Comparison of ENCODE assay signal across 15 cellular contexts in the genomic region with DNA sequence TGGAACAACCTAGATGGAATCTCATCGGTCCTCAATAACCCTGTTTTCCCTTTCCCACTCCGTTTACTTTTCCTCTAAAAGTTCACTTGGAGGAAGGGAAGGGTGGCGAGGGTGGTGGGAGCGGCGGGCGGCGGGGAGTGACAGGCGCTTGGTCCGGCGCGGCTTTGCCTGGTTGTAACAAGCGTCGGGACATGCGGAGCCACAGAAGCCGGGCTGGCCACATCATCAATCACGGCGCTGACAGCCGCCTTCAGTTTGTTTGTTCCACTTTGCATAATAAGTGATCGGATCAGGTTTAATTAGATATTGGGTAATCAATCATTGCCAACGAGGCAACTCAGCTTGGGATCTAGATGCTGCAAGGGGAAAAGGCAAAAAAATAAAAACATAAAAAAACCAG.
DNase-seq lines count a peak whose midpoint lies in the region; TF ChIP-seq lines count a peak whose summit lies in the region.
"Had no signal": no experiment of that assay in that cellular context is flagged by ENCODE, and none has a peak within 500 bp of the region (broad histone marks: within the 10 kb centered on the region; RNA-seq: fewer than 3 reads in every experiment).

No MANE protein-coding gene starts in this region.

- no peaks in the 10 kb centered on the region for H3K36me3 Mint-ChIP-seq in neural crest cell (ENCODE audit: low read depth)

- no peak overlapping the region for H3K27ac ChIP-seq in sigmoid colon
- H3K27ac ChIP-seq: GM23248 had no signal

- TF ChIP-seq POLR2A in sigmoid colon (IDR thresholded peaks at IDR 0.05): no peak

- no peaks in the 10 kb centered on the region for H3K27me3 ChIP-seq in sigmoid colon

- no peak overlapping the region for H3K4me3 ChIP-seq in sigmoid colon
- H3K4me3 ChIP-seq: GM23248 had no signal

- intact Hi-C loops in sigmoid colon (cut with DNase I): no loop called here

- peaks cover 20% of the 10 kb centered on the region for H3K27me3 Mint-ChIP-seq in neural crest cell (ENCODE audit: low read depth)
- H3K27me3 Mint-ChIP-seq: B cell; CD4-positive, alpha-beta T cell had no signal

- no peaks in the 10 kb centered on the region for H3K9me3 Mint-ChIP-seq in neural crest cell
- H3K9me3 Mint-ChIP-seq: CD4-positive, alpha-beta T cell had no signal

- H3K4me1 Mint-ChIP-seq in neural crest cell: peaks cover 32% of the 10 kb centered on the region
- H3K4me1 Mint-ChIP-seq: B cell had no signal

- H3K4me3 Mint-ChIP-seq in neural crest cell: peak overlapping the region; percentile 38
- H3K4me3 Mint-ChIP-seq: B cell; CD4-positive, alpha-beta T cell had no signal

- no peaks in the 10 kb centered on the region for H3K36me3 ChIP-seq in sigmoid colon

- no peak for TF ChIP-seq EP300 in sigmoid colon (IDR thresholded peaks at IDR 0.05)

- H3K9me3 ChIP-seq in sigmoid colon: no peaks in the 10 kb centered on the region

- no peak overlapping the region for H3K27ac Mint-ChIP-seq in neural crest cell (ENCODE audit: unreplicated experiment)
- H3K27ac Mint-ChIP-seq: B cell; CD4-positive, alpha-beta T cell had no signal

- DNase-seq in ELF-1 (ENCODE audit: low read depth, low spot score): peak; percentile 80
- peak; percentile 24 for DNase-seq in NCI-H774 (lab: John Stamatoyannopoulos, UW)
- peak; percentile 16 for DNase-seq in neural crest cell (ENCODE audit: low read depth, low spot score)
- DNase-seq in sigmoid colon: peak; percentile 38
- DNase-seq in KG1 (lab: John Stamatoyannopoulos, UW): no peak
- DNase-seq in GM19238 (ENCODE audit: insufficient read length, low spot score): no peak
- no peak for DNase-seq in pons (ENCODE audit: low spot score)
- DNase-seq: C1 segment of cervical spinal cord; Calu3; CD4-positive, alpha-beta T cell; DMS 273 treated with DMSO at 0.1 percent for 48 hours; DMS79; GM23248; IMR-90 had no signal

- TF ChIP-seq CTCF in neural crest cell (conservative IDR thresholded peaks at IDR 0.05) (no peak), sigmoid colon (IDR thresholded peaks at IDR 0.05) (no peak)

- 54 to 64% methylated on average over 20 of the region's 20 CpGs for WGBS in sigmoid colon, 2 donors

- H3K4me1 ChIP-seq in sigmoid colon: no peaks in the 10 kb centered on the region

Comparison
In these comparisons a context has a peak if more than half of its experiments do, and no peak if none do; other contexts are left out.
1. DNase-seq: peak in ELF-1 (single experiment), NCI-H774 (single experiment), neural crest cell (single experiment) and sigmoid colon (single experiment); none in KG1 (single experiment), GM19238 (single experiment) and pons (single experiment).